1 cellular context compared by ENCODE assay signal in the genomic region with DNA sequence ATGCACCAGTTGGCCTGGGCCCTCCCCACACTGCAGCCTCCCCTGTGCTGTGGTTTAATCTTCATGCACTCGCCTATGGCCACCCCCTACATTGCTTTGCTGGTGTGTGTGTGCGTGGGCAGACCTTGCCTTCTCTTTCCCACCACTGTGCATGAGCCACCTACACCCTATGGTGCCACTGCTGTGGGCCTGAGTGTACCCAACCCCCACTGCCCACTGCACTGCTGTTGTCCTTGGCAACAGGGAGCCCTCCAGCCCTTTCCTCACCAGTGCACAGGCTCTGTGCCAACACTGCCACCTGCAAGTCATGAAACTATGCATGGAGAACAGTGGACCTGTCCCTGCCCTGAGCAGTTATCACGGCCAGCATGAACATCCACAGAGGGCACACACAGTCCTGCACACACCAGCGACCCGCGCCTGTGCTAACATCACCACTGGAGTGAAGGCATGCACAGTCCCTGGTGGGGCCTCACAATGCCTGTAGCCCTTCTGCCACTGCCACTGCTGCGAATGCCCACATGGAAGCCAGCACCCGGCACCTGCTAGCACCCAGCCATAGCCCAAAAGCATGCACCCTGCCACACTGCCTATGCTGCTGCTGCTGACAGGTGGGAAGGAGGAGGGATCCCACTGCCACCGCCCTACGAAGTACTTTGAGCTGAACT.
TF ChIP-seq lines count a peak whose summit lies in the region.

No MANE protein-coding gene starts in this region.

TF ChIP-seq in HEK293, 187 proteins besides CTCF, POLR2A, EP300 and RAD21 (continued from another document):
- TF ChIP-seq ZFHX2 (tag by site-specific recombination; conservative IDR thresholded peaks at IDR 0.05) = peak; percentile 70
- TF ChIP-seq ZNF837 (tag by site-specific recombination; IDR thresholded peaks at IDR 0.05) = no peak
- TF ChIP-seq OSR2 (tag by site-specific recombination; IDR thresholded peaks at IDR 0.05) = no peak
- no peak for TF ChIP-seq ZNF324 (tag by site-specific recombination; IDR thresholded peaks at IDR 0.05)
- TF ChIP-seq, protein P1, sequence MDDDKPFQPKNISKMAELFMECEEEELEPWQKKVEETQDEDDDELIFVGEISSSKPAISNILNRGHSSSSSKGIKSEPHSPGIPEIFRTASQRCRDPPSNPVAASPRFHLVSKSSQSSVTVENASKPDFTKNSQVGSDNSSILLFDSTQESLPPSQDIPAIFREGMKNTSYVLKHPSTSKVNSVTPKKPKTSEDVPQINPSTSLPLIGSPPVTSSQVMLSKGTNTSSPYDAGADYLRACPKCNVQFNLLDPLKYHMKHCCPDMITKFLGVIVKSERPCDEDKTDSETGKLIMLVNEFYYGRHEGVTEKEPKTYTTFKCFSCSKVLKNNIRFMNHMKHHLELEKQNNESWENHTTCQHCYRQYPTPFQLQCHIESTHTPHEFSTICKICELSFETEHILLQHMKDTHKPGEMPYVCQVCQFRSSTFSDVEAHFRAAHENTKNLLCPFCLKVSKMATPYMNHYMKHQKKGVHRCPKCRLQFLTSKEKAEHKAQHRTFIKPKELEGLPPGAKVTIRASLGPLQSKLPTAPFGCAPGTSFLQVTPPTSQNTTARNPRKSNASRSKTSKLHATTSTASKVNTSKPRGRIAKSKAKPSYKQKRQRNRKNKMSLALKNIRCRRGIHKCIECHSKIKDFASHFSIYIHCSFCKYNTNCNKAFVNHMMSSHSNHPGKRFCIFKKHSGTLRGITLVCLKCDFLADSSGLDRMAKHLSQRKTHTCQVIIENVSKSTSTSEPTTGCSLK (tag by site-specific recombination; IDR thresholded peaks at IDR 0.05) = no peak
- TF ChIP-seq, protein P2, sequence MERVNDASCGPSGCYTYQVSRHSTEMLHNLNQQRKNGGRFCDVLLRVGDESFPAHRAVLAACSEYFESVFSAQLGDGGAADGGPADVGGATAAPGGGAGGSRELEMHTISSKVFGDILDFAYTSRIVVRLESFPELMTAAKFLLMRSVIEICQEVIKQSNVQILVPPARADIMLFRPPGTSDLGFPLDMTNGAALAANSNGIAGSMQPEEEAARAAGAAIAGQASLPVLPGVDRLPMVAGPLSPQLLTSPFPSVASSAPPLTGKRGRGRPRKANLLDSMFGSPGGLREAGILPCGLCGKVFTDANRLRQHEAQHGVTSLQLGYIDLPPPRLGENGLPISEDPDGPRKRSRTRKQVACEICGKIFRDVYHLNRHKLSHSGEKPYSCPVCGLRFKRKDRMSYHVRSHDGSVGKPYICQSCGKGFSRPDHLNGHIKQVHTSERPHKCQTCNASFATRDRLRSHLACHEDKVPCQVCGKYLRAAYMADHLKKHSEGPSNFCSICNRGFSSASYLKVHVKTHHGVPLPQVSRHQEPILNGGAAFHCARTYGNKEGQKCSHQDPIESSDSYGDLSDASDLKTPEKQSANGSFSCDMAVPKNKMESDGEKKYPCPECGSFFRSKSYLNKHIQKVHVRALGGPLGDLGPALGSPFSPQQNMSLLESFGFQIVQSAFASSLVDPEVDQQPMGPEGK (tag by site-specific recombination; IDR thresholded peaks at IDR 0.05) = no peak
- TF ChIP-seq ZNF138 (tag by site-specific recombination; IDR thresholded peaks at IDR 0.05; ENCODE audit: borderline replicate concordance) = no peak
